9 cellular contexts compared by ENCODE assay signal in the genomic region with DNA sequence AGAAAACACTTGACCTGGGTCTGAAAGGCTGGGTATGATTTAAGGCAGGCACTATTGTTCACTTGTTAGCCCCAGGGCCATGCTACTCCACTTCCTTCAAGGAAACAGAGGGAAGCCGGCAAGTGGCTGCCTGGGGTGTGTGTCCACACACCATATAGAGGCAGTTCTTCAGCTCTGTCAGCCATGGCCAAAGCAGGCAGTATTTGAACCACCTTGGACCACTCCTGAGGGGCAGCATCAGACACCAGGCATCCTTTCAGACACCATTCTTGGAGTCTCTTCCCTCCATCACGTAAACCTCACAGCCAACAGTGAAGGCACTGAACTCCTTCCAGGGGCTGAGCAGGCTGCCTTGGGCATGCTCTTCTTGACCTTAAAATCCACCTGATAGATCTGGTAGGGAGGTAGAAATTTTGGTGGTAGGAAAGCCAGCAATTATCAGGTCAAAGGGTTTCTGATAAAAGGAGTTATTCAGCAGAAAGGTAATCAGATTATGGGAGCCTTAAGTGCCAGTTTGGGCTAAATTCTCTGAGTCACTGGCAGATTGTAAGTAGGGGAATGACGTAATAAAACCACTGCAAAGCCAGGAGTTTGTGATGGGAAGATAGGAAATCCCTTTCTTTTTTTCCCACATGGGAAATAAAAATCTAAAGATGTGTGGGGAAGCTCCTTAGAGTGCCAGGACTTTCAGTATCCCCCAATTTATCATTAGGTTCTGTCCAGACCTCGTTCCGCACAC. TPM values are rescaled to one million over a fixed set of nuclear protein-coding genes. Genes with fewer than 3 reads are reported as not detected.
A peak's percentile ranks its signal among the peaks of the same experiment; 100 is the strongest.
DNase-seq lines count a peak whose midpoint lies in the region; ATAC-seq and TF ChIP-seq lines count a peak whose summit lies in the region.
"Had no signal": no experiment of that assay in that cellular context is flagged by ENCODE, and none has a peak within 500 bp of the region (broad histone marks: within the 10 kb centered on the region; RNA-seq: fewer than 3 reads in every experiment).

No MANE protein-coding gene starts in this region.

- WGBS in heart left ventricle, 4 donors: 67 to 84% (median 75%) methylated on average over 5 of the region's 5 CpGs
- WGBS in right lobe of liver (ENCODE audit: insufficient coverage, low coverage, low lambda C conversion rate, missing lambda C conversion rate): 69% methylated on average over 4 of the region's 5 CpGs
- 82% methylated on average over 5 of the region's 5 CpGs for WGBS in urinary bladder

- H3K27me3 ChIP-seq in heart left ventricle: no peaks in the 10 kb centered on the region
- H3K27me3 ChIP-seq in right lobe of liver: no peaks in the 10 kb centered on the region

- DNase-seq in heart left ventricle (no peak), Right ventricle myocardium superior (no peak), astrocyte of the cerebellum (ENCODE audit: low read depth) (peak; percentile 27), right lobe of liver (no peak), NCI-H526 (lab: John Stamatoyannopoulos, UW) (no peak), NCI-H2107 treated with DMSO at 0.1 percent for 48 hours (lab: John Stamatoyannopoulos, UW; ENCODE audit: unreplicated experiment) (no peak)
- no peak for DNase-seq in activated effector memory CD4-positive, alpha-beta T cell treated with anti-CD3 and anti-CD28 coated beads, Interleukin-2, amount 50 U/mL, for 16 hours
- DNase-seq: GDM1 had no signal

- in situ Hi-C loops in astrocyte of the cerebellum (cut with HindIII; ENCODE audit: low sequenced_read_pairs): no loop called here

- H3K27ac ChIP-seq in heart left ventricle: peak overlapping the region in 11 of 12 donors; percentile 8 to 92 (median 45)
- peak overlapping the region; percentile 66 to 92 (median 84) for H3K27ac ChIP-seq in right lobe of liver
- peak overlapping the region; percentile 61 for H3K27ac ChIP-seq in urinary bladder (ENCODE audit: low read depth)

- H3K9me3 ChIP-seq in heart left ventricle: no peaks in the 10 kb centered on the region
- no peaks in the 10 kb centered on the region for H3K9me3 ChIP-seq in right lobe of liver

- TF ChIP-seq POLR2A in heart left ventricle (IDR thresholded peaks at IDR 0.05) (no peak), right lobe of liver (IDR thresholded peaks at IDR 0.05) (no peak)

- H3K36me3 ChIP-seq in heart left ventricle (peaks cover 0 to 64% (median 8%) of the 10 kb centered on the region in 9 donors), right lobe of liver (peaks cover 0 to 2% (median 0%) of the 10 kb centered on the region in 4 donors), urinary bladder (ENCODE audit: insufficient read depth) (no peaks in the 10 kb centered on the region)

- ATAC-seq in heart left ventricle (no peak), Right ventricle myocardium superior (ENCODE audit: poor library complexity) (no peak), right lobe of liver (peak in 1 of 4 donors; percentile 16)

- no peak overlapping the region for H3K4me3 ChIP-seq in heart left ventricle
- no peak overlapping the region for H3K4me3 ChIP-seq in astrocyte of the cerebellum (ENCODE audit: low read depth, low read length)
- no peak overlapping the region for H3K4me3 ChIP-seq in right lobe of liver
- H3K4me3 ChIP-seq in urinary bladder (ENCODE audit: low read depth, low read length): no peak overlapping the region

- no peak for TF ChIP-seq CTCF in heart left ventricle (IDR thresholded peaks at IDR 0.05)
- TF ChIP-seq CTCF in astrocyte of the cerebellum (IDR thresholded peaks at IDR 0.05; ENCODE audit: low read depth, low read length, missing control alignments): no peak
- no peak for TF ChIP-seq CTCF in right lobe of liver (IDR thresholded peaks at IDR 0.05)

- H3K4me1 ChIP-seq in heart left ventricle (peaks cover 19 to 100% (median 88%) of the 10 kb centered on the region in 12 donors), right lobe of liver (peaks cover 0 to 51% (median 20%) of the 10 kb centered on the region in 4 donors), urinary bladder (ENCODE audit: insufficient read depth) (peaks cover under 1% of the 10 kb centered on the region)

- intact Hi-C loops in heart left ventricle (cut with DNase I): no loop called here
- intact Hi-C loops in Right ventricle myocardium superior (cut with DNase I): no loop called here
- intact Hi-C loops in right lobe of liver (cut with DNase I): no loop called here

RNA-seq across cellular contexts. Expression of a gene that starts 20.2 kb away (rescaled TPM):
- total RNA-seq in heart left ventricle (100 to 1,000 TPM in 7 of 9 donors, 10 to 100 TPM in 2; 82.4 to 217 (median 143) TPM), Right ventricle myocardium superior (168 TPM), right lobe of liver (10 to 100 TPM; 24.9 to 52.6 (median 45.5) TPM), urinary bladder (128 TPM)
- polyA plus RNA-seq in heart left ventricle (100 to 1,000 TPM in 1 of 2 donors, 10 to 100 TPM in 1; 13.8 to 153 TPM), urinary bladder (161 TPM)
